23 cellular contexts compared by ENCODE assay signal in genomic region chr10:31816318-31816717, GRCh38.
A peak's percentile ranks its signal among the peaks of the same experiment; 100 is the strongest.
DNase-seq lines count a peak whose midpoint lies in the region; ATAC-seq, FAIRE-seq and TF ChIP-seq lines count a peak whose summit lies in the region.
"Had no signal": no experiment of that assay in that cellular context is flagged by ENCODE, and none has a peak within 500 bp of the region (broad histone marks: within the 10 kb centered on the region; RNA-seq: fewer than 3 reads in every experiment).

No MANE protein-coding gene starts in this region.

- H3K27me3 ChIP-seq in brain microvascular endothelial cell (replicated peaks), result no peaks in the 10 kb centered on the region
- no peaks in the 10 kb centered on the region for H3K27me3 ChIP-seq in suprapubic skin
- H3K27me3 ChIP-seq: right atrium auricular region, stomach had no signal

- peak; percentile 21 for TF ChIP-seq EP300 in suprapubic skin (IDR thresholded peaks at IDR 0.05)

- H3K4me1 ChIP-seq in mesodermal cell (ENCODE audit: control insufficient read depth, insufficient read depth, low read length, poor library complexity, severe bottlenecking) (no peaks in the 10 kb centered on the region), suprapubic skin (no peaks in the 10 kb centered on the region)
- H3K4me1 ChIP-seq: right atrium auricular region had no signal

- 95 to 100% methylated on average over 1 to 2 of the region's 2 CpGs for WGBS in mesodermal cell (ENCODE audit: insufficient coverage in 2 of 2), 2 experiments
- 89% methylated on average over 2 of the region's 2 CpGs for WGBS in suprapubic skin

- no peak for TF ChIP-seq POLR2A in suprapubic skin (IDR thresholded peaks at IDR 0.05)

- TF ChIP-seq CTCF in brain microvascular endothelial cell (IDR thresholded peaks at IDR 0.05; ENCODE audit: low read depth, low read length, missing control alignments) (no peak), suprapubic skin (IDR thresholded peaks at IDR 0.05) (no peak)

- H3K4me3 ChIP-seq in brain microvascular endothelial cell (ENCODE audit: low read depth, low read length), result no peak overlapping the region
- H3K4me3 ChIP-seq in mesodermal cell (ENCODE audit: extremely low read depth, insufficient read depth, low read length, poor library complexity, severe bottlenecking), result no peak overlapping the region
- H3K4me3 ChIP-seq in suprapubic skin, result no peak overlapping the region
- H3K4me3 ChIP-seq: right atrium auricular region, stomach had no signal

- no peak for DNase-seq in HTR-8/SVneo (ENCODE audit: insufficient read length, low spot score)
- DNase-seq in brain microvascular endothelial cell, result peak; percentile 68
- DNase-seq in suprapubic skin (ENCODE audit: low spot score in 2 of 2), result no peak
- no peak for DNase-seq in HUDEP-2 (lab: John Stamatoyannopoulos, UW; ENCODE audit: unreplicated experiment in 76 of 76)
- no peak for DNase-seq in ACHN
- DNase-seq in urothelium cell line (ENCODE audit: low spot score), result no peak
- DNase-seq: activated CD4-positive, alpha-beta T cell treated with anti-CD3 and anti-CD28 coated beads, Interleukin-2, amount 50 U/mL, for 48 hours; activated T-cell treated with anti-CD3 and anti-CD28 coated beads, Interleukin-2, amount 50 U/mL, for 4 hours; Calu3; caudate nucleus; effector memory CD8-positive, alpha-beta T cell; hypothalamus; kidney glomerular epithelial cell; NCI-H1048; NCI-H2107; NCI-H524 treated with DMSO at 0.1 percent for 48 hours; SHP77 treated with DMSO at 0.1 percent for 48 hours; stomach; WERI-Rb-1 had no signal

- H3K9me3 ChIP-seq in mesodermal cell (ENCODE audit: control insufficient read depth, low read length), result no peaks in the 10 kb centered on the region
- H3K9me3 ChIP-seq in suprapubic skin, result no peaks in the 10 kb centered on the region
- H3K9me3 ChIP-seq: right atrium auricular region, stomach had no signal

- ATAC-seq in GM18867 (IDR thresholded peaks at IDR 0.05; ENCODE audit: unreplicated experiment), result no peak
- ATAC-seq: activated T-cell treated with anti-CD3 and anti-CD28 coated beads, Interleukin-2, amount 50 U/mL, for 4 hours; effector memory CD8-positive, alpha-beta T cell had no signal

- in situ Hi-C loops in brain microvascular endothelial cell (cut with HindIII; ENCODE audit: low pct_ligation_motif_present, low sequenced_read_pairs), result no loop called here
- in situ Hi-C loops in ACHN (cut with HindIII; ENCODE audit: low pct_ligation_motif_present, low pct_unique_long_range_greater_than_20kb, low sequenced_read_pairs), result no loop called here

- FAIRE-seq in HTR-8/SVneo (lab: Jason Lieb, UNC), result peak; percentile 60
- no peak for FAIRE-seq in urothelium cell line (lab: Jason Lieb, UNC)

- H3K27ac ChIP-seq in brain microvascular endothelial cell (peak overlapping the region; percentile 14), mesodermal cell (ENCODE audit: low read depth, low read length, severe bottlenecking) (peak overlapping the region; percentile 8), suprapubic skin (no peak overlapping the region)
- H3K27ac ChIP-seq: KMS-11, right atrium auricular region, WERI-Rb-1 had no signal

- H3K36me3 ChIP-seq in brain microvascular endothelial cell (replicated peaks), result no peaks in the 10 kb centered on the region
- H3K36me3 ChIP-seq in mesodermal cell (ENCODE audit: control insufficient read depth, insufficient read depth, low read length), result peaks cover 15% of the 10 kb centered on the region
- H3K36me3 ChIP-seq in suprapubic skin, result peaks cover 10% of the 10 kb centered on the region
- H3K36me3 ChIP-seq: right atrium auricular region, WERI-Rb-1 had no signal
